In the genomic region with DNA sequence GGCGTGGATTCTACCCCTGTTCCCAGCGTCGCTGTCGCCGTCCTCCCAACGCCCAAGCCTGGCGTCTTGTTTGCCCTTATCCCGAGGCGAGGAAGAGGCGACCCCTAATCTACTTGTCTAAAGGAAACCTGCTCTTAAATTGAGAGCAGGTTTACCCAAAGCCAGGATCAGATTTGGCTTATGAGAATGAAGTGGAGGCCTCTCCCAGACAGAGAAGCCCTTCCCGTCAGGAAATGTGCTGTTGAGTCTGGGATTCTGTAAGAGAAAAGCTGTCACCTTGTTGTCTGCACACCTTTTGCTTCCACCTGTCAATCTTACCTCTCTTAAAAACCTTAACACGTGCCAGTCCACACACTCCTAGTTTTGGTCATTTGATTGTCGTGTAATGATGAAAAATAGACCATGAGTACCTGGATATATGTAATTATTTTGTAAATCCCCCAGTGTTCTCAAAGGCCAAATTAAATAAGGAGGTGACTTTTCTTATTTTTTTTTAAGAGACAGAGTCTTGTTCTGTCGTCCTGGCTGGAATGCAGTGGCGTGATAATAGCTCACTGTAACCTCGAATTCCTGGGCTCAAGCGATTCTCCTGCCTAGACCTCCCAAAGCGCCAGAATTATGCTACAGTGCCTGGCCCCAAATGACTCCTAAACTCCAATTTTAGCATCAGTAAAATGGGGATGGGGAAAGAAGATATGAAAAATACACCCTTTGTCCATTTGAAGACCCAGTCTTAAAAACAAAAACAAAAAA, we compare ENCODE assay signal across 8 cellular contexts. TPM values are rescaled to one million over a fixed set of nuclear protein-coding genes. Genes with fewer than 3 reads are reported as not detected.
DNase-seq lines count a peak whose midpoint lies in the region; ATAC-seq and TF ChIP-seq lines count a peak whose summit lies in the region.

No MANE protein-coding gene starts in this region.

- DNase-seq in Caco-2: no peak
- peak; percentile 25 for DNase-seq in M059J (ENCODE audit: low read depth)
- no peak for DNase-seq in nephron progenitor cell
- DNase-seq in 8988T: no peak
- no peak for DNase-seq in HK-2 (ENCODE audit: unreplicated experiment)
- DNase-seq in DMS114 treated with DMSO at 0.1 percent for 48 hours (lab: John Stamatoyannopoulos, UW; ENCODE audit: unreplicated experiment): no peak

- ATAC-seq in GM21367 (IDR thresholded peaks at IDR 0.05; ENCODE audit: unreplicated experiment): no peak

- H3K4me1 ChIP-seq in Caco-2: peaks cover 19% of the 10 kb centered on the region

- H3K4me3 Mint-ChIP-seq in Caco-2 (ENCODE audit: unreplicated experiment): peak overlapping the region; percentile 84
- peak overlapping the region; percentile 92 for H3K4me3 Mint-ChIP-seq in dendritic cell treated with granulocyte-macrophage colony-stimulating factor and Interleukin-4, amounts not matched to agents 40 ng/mL and 50 ng/mL, for 4 days
- peak overlapping the region; percentile 95 for H3K4me3 Mint-ChIP-seq in nephron progenitor cell

- H3K4me1 Mint-ChIP-seq in Caco-2 (ENCODE audit: low read depth, unreplicated experiment): peaks cover 30% of the 10 kb centered on the region
- H3K4me1 Mint-ChIP-seq in dendritic cell treated with granulocyte-macrophage colony-stimulating factor and Interleukin-4, amounts not matched to agents 40 ng/mL and 50 ng/mL, for 4 days (ENCODE audit: low read depth): peaks cover 65% of the 10 kb centered on the region
- H3K4me1 Mint-ChIP-seq in nephron progenitor cell: peaks cover 56% of the 10 kb centered on the region

- no peaks in the 10 kb centered on the region for H3K9me3 Mint-ChIP-seq in Caco-2 (ENCODE audit: unreplicated experiment)
- H3K9me3 Mint-ChIP-seq in dendritic cell treated with granulocyte-macrophage colony-stimulating factor and Interleukin-4, amounts not matched to agents 40 ng/mL and 50 ng/mL, for 4 days: no peaks in the 10 kb centered on the region
- no peaks in the 10 kb centered on the region for H3K9me3 Mint-ChIP-seq in nephron progenitor cell

- H3K36me3 ChIP-seq in Caco-2 (ENCODE audit: control insufficient read depth, insufficient read depth, low read length): no peaks in the 10 kb centered on the region; the same call in 1 of the 2 replicates

- TSS peak; percentile 51 for BruUV-seq in Caco-2 (replicated peaks; lab: Mats Ljungman, UMichigan)

- intact Hi-C loops in Caco-2 (cut with micrococcal nuclease; ENCODE audit: unreplicated experiment): loop anchor here (1.0 to 5.0 kb wide), 5 partner anchors 10 to 309 kb away; partner anchors contain the start of genes SPTY2D1 and TSG101
- intact Hi-C loops in dendritic cell treated with granulocyte-macrophage colony-stimulating factor and Interleukin-4, amounts not matched to agents 40 ng/mL and 50 ng/mL, for 4 days (cut with micrococcal nuclease): loop anchor here (2.0 to 5.0 kb wide), 4 partner anchors 41 to 309 kb away; partner anchors contain the start of genes LDHA and SPTY2D1

- POLR2A ChIA-PET in Caco-2 (lab: Charles Lee): interaction anchor here (0.6 to 1.1 kb wide), 2 partner anchors 10 to 1154 kb away, joined by 3 to 8 read pairs; no protein-coding TSS in a partner anchor

- H3K36me3 Mint-ChIP-seq in Caco-2 (ENCODE audit: insufficient read depth, unreplicated experiment): peaks cover 27% of the 10 kb centered on the region
- peaks cover 88% of the 10 kb centered on the region for H3K36me3 Mint-ChIP-seq in dendritic cell treated with granulocyte-macrophage colony-stimulating factor and Interleukin-4, amounts not matched to agents 40 ng/mL and 50 ng/mL, for 4 days (ENCODE audit: low read depth)
- H3K36me3 Mint-ChIP-seq in nephron progenitor cell (ENCODE audit: low read depth): peaks cover 17% of the 10 kb centered on the region

- H3K4me3 ChIP-seq in Caco-2 (ENCODE audit: low read depth, low read length): peak overlapping the region; percentile 87

- H3K27me3 Mint-ChIP-seq in Caco-2 (ENCODE audit: insufficient read depth, unreplicated experiment) (no peaks in the 10 kb centered on the region), nephron progenitor cell (ENCODE audit: low read depth, poor library complexity) (no peaks in the 10 kb centered on the region)
- H3K27me3 Mint-ChIP-seq in dendritic cell treated with granulocyte-macrophage colony-stimulating factor and Interleukin-4, amounts not matched to agents 40 ng/mL and 50 ng/mL, for 4 days: no peaks in the 10 kb centered on the region

- TF ChIP-seq CTCF in Caco-2 (IDR thresholded peaks at IDR 0.05; ENCODE audit: insufficient read depth in 1 of 2, low read depth in 1 of 2, low read length in 1 of 2, severe bottlenecking in 1 of 2, unreplicated experiment in 1 of 2): no peak
- TF ChIP-seq CTCF in nephron progenitor cell (IDR thresholded peaks at IDR 0.05): no peak

- CTCF ChIA-PET in Caco-2 (lab: Charles Lee): no interaction called here

- peak overlapping the region; percentile 100 for H3K27ac Mint-ChIP-seq in Caco-2 (ENCODE audit: unreplicated experiment)
- H3K27ac Mint-ChIP-seq in dendritic cell treated with granulocyte-macrophage colony-stimulating factor and Interleukin-4, amounts not matched to agents 40 ng/mL and 50 ng/mL, for 4 days: peak overlapping the region; percentile 98
- H3K27ac Mint-ChIP-seq in nephron progenitor cell: peak overlapping the region; percentile 100

- no peaks in the 10 kb centered on the region for H3K27me3 ChIP-seq in Caco-2 (replicated peaks; ENCODE audit: control insufficient read depth, insufficient read depth, low read length)

- no peaks in the 10 kb centered on the region for H3K9me3 ChIP-seq in Caco-2

RNA-seq across cellular contexts. Expression of gene GTF2H1, which starts 0.6 kb away (rescaled TPM):
- total RNA-seq in Caco-2 (2022): 63.0 and 72.0 TPM in 2 replicates
- 56.0 and 75.4 TPM in 2 replicates for total RNA-seq in M059J (2014; rRNA removed; shearing (Covaris generic))

RNA-seq across cellular contexts. Expression of gene HPS5, which starts 1.1 kb away (rescaled TPM):
- 17.5 TPM in 2 replicates for total RNA-seq in Caco-2 (2022)
- total RNA-seq in M059J (2014; rRNA removed; shearing (Covaris generic)): 18.8 and 30.0 TPM in 2 replicates

RNA-seq across cellular contexts. Expression of gene SAA1, which starts 56.9 kb away (rescaled TPM):
- not detected in 2 replicates for total RNA-seq in Caco-2 (2022)
- total RNA-seq in M059J (2014; rRNA removed; shearing (Covaris generic)): 0.57 and 3.0 TPM in 2 replicates
